Comparison of ENCODE assay signal across 23 cellular contexts in the genomic region with DNA sequence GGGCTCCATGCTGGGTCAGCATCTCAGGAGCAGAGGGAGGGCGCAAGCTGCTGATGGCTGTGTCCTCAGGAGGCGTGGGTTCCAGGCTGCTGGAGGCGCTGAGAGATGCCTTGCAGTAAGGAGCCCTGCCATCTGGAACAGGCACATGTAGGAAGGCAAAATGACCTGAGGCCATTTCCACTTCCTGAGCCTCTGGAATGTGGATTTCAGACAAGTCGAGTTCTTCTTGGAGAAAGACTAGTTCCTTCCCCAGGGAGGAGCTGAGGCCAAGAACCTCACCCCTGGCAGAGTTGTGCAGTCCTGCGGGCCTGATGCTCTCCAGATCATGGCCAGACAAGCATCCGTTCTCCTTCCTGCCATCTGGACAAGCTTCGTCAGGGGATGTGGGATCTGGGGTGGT. TPM values are rescaled to one million over a fixed set of nuclear protein-coding genes. Genes with fewer than 3 reads are reported as not detected.
DNase-seq lines count a peak whose midpoint lies in the region; ATAC-seq and TF ChIP-seq lines count a peak whose summit lies in the region.
"Had no signal": no experiment of that assay in that cellular context is flagged by ENCODE, and none has a peak within 500 bp of the region (broad histone marks: within the 10 kb centered on the region; RNA-seq: fewer than 3 reads in every experiment).

No MANE protein-coding gene starts in this region.

- H3K27me3 ChIP-seq in heart right ventricle (no peaks in the 10 kb centered on the region), suprapubic skin (no peaks in the 10 kb centered on the region)
- H3K27me3 ChIP-seq: neutrophil, Peyer's patch, thyroid gland had no signal

- H3K36me3 ChIP-seq in heart right ventricle (peaks cover 0 to 100% (median 57%) of the 10 kb centered on the region in 9 donors), suprapubic skin (peaks cover 73% of the 10 kb centered on the region)

- H3K27ac ChIP-seq in heart right ventricle = no peak overlapping the region
- H3K27ac ChIP-seq in suprapubic skin = peak overlapping the region; percentile 29
- H3K27ac ChIP-seq: 22Rv1, neutrophil, thyroid gland had no signal

- TF ChIP-seq EP300 in suprapubic skin (IDR thresholded peaks at IDR 0.05) = no peak

- intact Hi-C loops in heart right ventricle (cut with DNase I) = loop anchor here in 6 of 10 donors (5.0 to 10.0 kb wide), 6 partner anchors 67 to 807 kb away; no protein-coding TSS in a partner anchor

- WGBS in heart right ventricle, 2 donors = 52 to 56% methylated on average over 7 of the region's 7 CpGs
- 26% methylated on average over 7 of the region's 7 CpGs for WGBS in suprapubic skin

- H3K4me1 ChIP-seq in heart right ventricle (peaks cover 0 to 21% (median 3%) of the 10 kb centered on the region in 9 donors), suprapubic skin (peaks cover 43% of the 10 kb centered on the region)
- H3K4me1 ChIP-seq: thyroid gland had no signal

- no peak for TF ChIP-seq POLR2A in suprapubic skin (IDR thresholded peaks at IDR 0.05)

- no peak for TF ChIP-seq CTCF in heart right ventricle (IDR thresholded peaks at IDR 0.05)
- TF ChIP-seq CTCF in suprapubic skin (IDR thresholded peaks at IDR 0.05) = no peak

- DNase-seq in DMS 273 (lab: John Stamatoyannopoulos, UW; ENCODE audit: unreplicated experiment) (peak; percentile 33), DMS 273 treated with DMSO at 0.1 percent for 48 hours (lab: John Stamatoyannopoulos, UW) (no peak), dermis blood vessel endothelial cell (peak; percentile 73), heart right ventricle (no peak), suprapubic skin (ENCODE audit: low spot score in 2 of 2) (no peak), iPS-NIHi11 (ENCODE audit: low spot score) (no peak)
- DNase-seq in activated CD4-positive, alpha-beta T cell treated with anti-CD3 and anti-CD28 coated beads for 1 hour = no peak
- DNase-seq: activated CD8-positive, alpha-beta memory T cell treated with anti-CD3 and anti-CD28 coated beads for 24 hours; activated effector memory CD4-positive, alpha-beta T cell treated with Interleukin-2 at 50 U/mL for 16 hours; CD4-positive, alpha-beta memory T cell; cortex of kidney; GDM1; NCI-H1048; NCI-H2107; NCI-H774; Peyer's patch; stimulated activated CD4-positive, alpha-beta T cell treated with anti-CD3 and anti-CD28 coated beads, Interleukin-2, amount 100 ng/mL, for 48 hours; stimulated activated CD8-positive, alpha-beta memory T cell treated with anti-CD3 and anti-CD28 coated beads, Interleukin-4, amount 100 ng/mL, for 48 hours; thyroid gland had no signal

- ATAC-seq in heart right ventricle (peak in 6 of 8 donors; percentile 24 to 64 (median 44)), GM19328 (IDR thresholded peaks at IDR 0.05; ENCODE audit: unreplicated experiment) (no peak)
- ATAC-seq: HCT116 had no signal

- H3K9me3 ChIP-seq in heart right ventricle (no peaks in the 10 kb centered on the region), suprapubic skin (no peaks in the 10 kb centered on the region)
- H3K9me3 ChIP-seq: neutrophil, Peyer's patch, thyroid gland had no signal

- H3K4me3 ChIP-seq in heart right ventricle = no peak overlapping the region
- H3K4me3 ChIP-seq in suprapubic skin = no peak overlapping the region
- H3K4me3 ChIP-seq: Peyer's patch, thyroid gland had no signal

RNA-seq across cellular contexts. Expression of gene HPS4, which starts 19.3 kb away (rescaled TPM):
- total RNA-seq in dermis blood vessel endothelial cell (20.0 and 26.5 TPM in 2 replicates), heart right ventricle (10 to 100 TPM in 3 of 10 donors, 1 to 10 TPM in 7; 6.6 to 12.0 (median 9.0) TPM), suprapubic skin (100 to 1,000 TPM in 1 of 4 donors, 10 to 100 TPM in 3; 46.5 to 152 (median 62.9) TPM)
- 10 to 100 TPM in 1 of 2 donors, 1 to 10 TPM in 1; 4.6 to 14.3 TPM for polyA plus RNA-seq in heart right ventricle

RNA-seq across cellular contexts. Expression of gene SRRD, which starts 19.4 kb away (rescaled TPM):
- 21.1 and 27.7 TPM in 2 replicates for total RNA-seq in dermis blood vessel endothelial cell
- total RNA-seq in heart right ventricle = 10 to 100 TPM; 19.5 to 26.3 (median 21.2) TPM
- polyA plus RNA-seq in heart right ventricle = 10 to 100 TPM; 11.9 to 17.8 TPM
- 10 to 100 TPM; 11.2 to 16.3 (median 14.1) TPM for total RNA-seq in suprapubic skin

RNA-seq across cellular contexts. Expression of gene ASPHD2, which starts 35.3 kb away (rescaled TPM):
- 1.0 and 1.2 TPM in 2 replicates for total RNA-seq in dermis blood vessel endothelial cell
- 1 to 10 TPM in 1 of 10 donors, under 1 TPM in 7, not detected in 2; 0.07 to 1.8 (median 0.13) TPM for total RNA-seq in heart right ventricle
- under 1 TPM in 1 of 2 donors, not detected in 1; 0.19 TPM for polyA plus RNA-seq in heart right ventricle
- 10 to 100 TPM in 2 of 4 donors, 1 to 10 TPM in 2; 2.7 to 28.0 (median 11.8) TPM for total RNA-seq in suprapubic skin

RNA-seq across cellular contexts. Expression of gene TFIP11, which starts 48.0 kb away (rescaled TPM):
- total RNA-seq in dermis blood vessel endothelial cell (44.6 and 54.1 TPM in 2 replicates), heart right ventricle (10 to 100 TPM; 18.8 to 25.5 (median 22.8) TPM), suprapubic skin (10 to 100 TPM; 35.3 to 46.3 (median 37.5) TPM)
- 10 to 100 TPM; 22.4 to 25.0 TPM for polyA plus RNA-seq in heart right ventricle

Comparison
In these comparisons a context has a peak if more than half of its experiments do, and no peak if none do; other contexts are left out.
1. DNase-seq: peak in DMS 273 (single experiment) and dermis blood vessel endothelial cell (single experiment); none in DMS 273 treated with DMSO at 0.1 percent for 48 hours (single experiment), heart right ventricle (0 of 2), suprapubic skin (0 of 2), activated CD4-positive, alpha-beta T cell treated with anti-CD3 and anti-CD28 coated beads for 1 hour (single experiment) and iPS-NIHi11 (single experiment).